Comparison of ENCODE assay signal across 8 cellular contexts in genomic region chr5:38831909-38832308, GRCh38. TPM values are rescaled to one million over a fixed set of nuclear protein-coding genes. Genes with fewer than 3 reads are reported as not detected.
DNase-seq lines count a peak whose midpoint lies in the region; ATAC-seq and TF ChIP-seq lines count a peak whose summit lies in the region.

No MANE protein-coding gene starts in this region.

- DNase-seq in BJ (ENCODE audit: low read depth) (no peak), HFF-Myc (ENCODE audit: extremely low read depth, low read depth) (no peak), WERI-Rb-1 (peak; percentile 26), left lobe of liver (ENCODE audit: low spot score) (no peak)
- no peak for DNase-seq in CD8-positive, alpha-beta memory T cell
- no peak for DNase-seq in effector CD4-positive, alpha-beta T cell
- no peak for DNase-seq in NK-92 treated with Interleukin-12 subunit alpha and Interleukin-12 subunit beta, amount 100 ng/mL, for 24 hours (lab: John Stamatoyannopoulos, UW)

- peak; percentile 67 for ATAC-seq in left lobe of liver
- ATAC-seq in GM21360 (IDR thresholded peaks at IDR 0.05; ENCODE audit: unreplicated experiment), result no peak

- TF ChIP-seq CTCF in BJ (IDR thresholded peaks at IDR 0.05; ENCODE audit: insufficient read depth, low read depth, low read length) (peak; percentile 51; the same call in 1 of the 2 replicates), HFF-Myc (IDR thresholded peaks at IDR 0.05; ENCODE audit: low read depth, low read length, missing control alignments) (peak; percentile 52), WERI-Rb-1 (IDR thresholded peaks at IDR 0.05; ENCODE audit: low read depth, low read length) (peak; percentile 73)

- H3K27me3 Mint-ChIP-seq in CD8-positive, alpha-beta memory T cell, result peaks cover 2 to 27% of the 10 kb centered on the region in 2 donors

- H3K27me3 ChIP-seq in BJ (ENCODE audit: control insufficient read depth, insufficient read depth, low read length) (no peaks in the 10 kb centered on the region), WERI-Rb-1 (ENCODE audit: insufficient read depth, low read depth, severe bottlenecking) (no peaks in the 10 kb centered on the region)
- no peaks in the 10 kb centered on the region for H3K27me3 ChIP-seq in CD8-positive, alpha-beta memory T cell (ENCODE audit: insufficient read depth, low read length, poor library complexity, severe bottlenecking)

- POLR2A ChIA-PET in BJ (lab: Charles Lee), result no interaction called here
- POLR2A ChIA-PET in CD8-positive, alpha-beta memory T cell (lab: Charles Lee), result no interaction called here

- H3K9me3 ChIP-seq in WERI-Rb-1 (ENCODE audit: severe bottlenecking), result no peaks in the 10 kb centered on the region
- no peaks in the 10 kb centered on the region for H3K9me3 ChIP-seq in CD8-positive, alpha-beta memory T cell (ENCODE audit: low read length)

- no peaks in the 10 kb centered on the region for H3K4me1 ChIP-seq in CD8-positive, alpha-beta memory T cell (ENCODE audit: insufficient read depth, low read length)

- H3K4me3 ChIP-seq in BJ (ENCODE audit: low read depth, low read length) (no peak overlapping the region), HFF-Myc (replicated peaks; ENCODE audit: low read depth, low read length) (no peak overlapping the region), WERI-Rb-1 (ENCODE audit: low read depth, low read length) (no peak overlapping the region)
- H3K4me3 ChIP-seq in CD8-positive, alpha-beta memory T cell (ENCODE audit: low read length), result no peak overlapping the region

- CTCF ChIA-PET in BJ (lab: Yijun Ruan, JAX), result interaction anchor here (0.6 to 2.7 kb wide), 11 partner anchors 10 to 389 kb away, joined by 3 to 10 read pairs (median 3); no protein-coding TSS in a partner anchor
- CTCF ChIA-PET in CD8-positive, alpha-beta memory T cell (lab: Charles Lee), result interaction anchor here (1.4 kb wide), 1 partner anchor 84 kb away, joined by 3 read pairs; no protein-coding TSS in a partner anchor

- H3K4me1 Mint-ChIP-seq in CD8-positive, alpha-beta memory T cell, result no peaks in the 10 kb centered on the region

- H3K4me3 Mint-ChIP-seq in CD8-positive, alpha-beta memory T cell, result no peak overlapping the region

- H3K36me3 ChIP-seq in BJ (ENCODE audit: control insufficient read depth, insufficient read depth, low read length) (no peaks in the 10 kb centered on the region), WERI-Rb-1 (no peaks in the 10 kb centered on the region)
- no peaks in the 10 kb centered on the region for H3K36me3 ChIP-seq in CD8-positive, alpha-beta memory T cell (ENCODE audit: insufficient read depth, low read length)

- H3K27ac Mint-ChIP-seq in CD8-positive, alpha-beta memory T cell, result no peak overlapping the region

- H3K27ac ChIP-seq in WERI-Rb-1, result no peak overlapping the region
- no peak overlapping the region for H3K27ac ChIP-seq in CD8-positive, alpha-beta memory T cell (ENCODE audit: low read depth, low read length)

- no peaks in the 10 kb centered on the region for H3K36me3 Mint-ChIP-seq in CD8-positive, alpha-beta memory T cell

- H3K9me3 Mint-ChIP-seq in CD8-positive, alpha-beta memory T cell, result no peaks in the 10 kb centered on the region

RNA-seq across cellular contexts. Expression of gene OSMR, which starts 13.9 kb away (rescaled TPM):
- polyA plus RNA-seq in BJ (2011; rRNA removed), result 43.4 and 53.3 TPM in 2 replicates
- 33.3 and 41.2 TPM in 2 replicates for polyA minus RNA-seq in BJ (2011; rRNA and poly(A)+ RNA removed)
- total RNA-seq in left lobe of liver, result 4.4 TPM
- not detected for total RNA-seq in CD8-positive, alpha-beta memory T cell
- not detected for polyA plus RNA-seq in CD8-positive, alpha-beta memory T cell
